ENCODE assay signal across 21 cellular contexts in genomic region chr2:148994341-148994740, GRCh38. TPM values are rescaled to one million over a fixed set of nuclear protein-coding genes. Genes with fewer than 3 reads are reported as not detected.
DNase-seq lines count a peak whose midpoint lies in the region; ATAC-seq and TF ChIP-seq lines count a peak whose summit lies in the region.
"Had no signal": no experiment of that assay in that cellular context is flagged by ENCODE, and none has a peak within 500 bp of the region (broad histone marks: within the 10 kb centered on the region; RNA-seq: fewer than 3 reads in every experiment).

No MANE protein-coding gene starts in this region.

- H3K4me3 Mint-ChIP-seq in glutamatergic neuron (ENCODE audit: unreplicated experiment) = no peak overlapping the region
- H3K4me3 Mint-ChIP-seq: activated T-cell treated with anti-CD3 and anti-CD28 coated beads, Interleukin-2, amount 50 U/mL, for 24 hours; naive thymus-derived CD4-positive, alpha-beta T cell had no signal

- peak overlapping the region; percentile 28 for H3K27ac Mint-ChIP-seq in glutamatergic neuron (ENCODE audit: unreplicated experiment)
- H3K27ac Mint-ChIP-seq: activated T-cell treated with anti-CD3 and anti-CD28 coated beads, Interleukin-2, amount 50 U/mL, for 24 hours; naive thymus-derived CD4-positive, alpha-beta T cell had no signal

- H3K4me1 Mint-ChIP-seq in glutamatergic neuron (ENCODE audit: low read depth, unreplicated experiment) = peaks cover 55% of the 10 kb centered on the region

- H3K27me3 Mint-ChIP-seq in glutamatergic neuron (ENCODE audit: unreplicated experiment) = peaks cover 27% of the 10 kb centered on the region
- H3K27me3 Mint-ChIP-seq: activated T-cell treated with anti-CD3 and anti-CD28 coated beads, Interleukin-2, amount 50 U/mL, for 24 hours; naive thymus-derived CD4-positive, alpha-beta T cell had no signal

- peak; percentile 87 for DNase-seq in COLO668 (lab: John Stamatoyannopoulos, UW; ENCODE audit: unreplicated experiment)
- peak; percentile 92 for DNase-seq in NCI-H2029 (lab: John Stamatoyannopoulos, UW)
- peak; percentile 66 for DNase-seq in NCI-H774 (lab: John Stamatoyannopoulos, UW)
- no peak for DNase-seq in glutamatergic neuron
- DNase-seq in anterior cingulate cortex (lab: John Stamatoyannopoulos, UW) = no peak
- DNase-seq: 8988T; activated CD4-positive, alpha-beta T cell treated with anti-CD3 and anti-CD28 coated beads for 1 hour; activated naive CD4-positive, alpha-beta T cell; activated T-cell treated with anti-CD3 and anti-CD28 coated beads, Interleukin-2, amount 50 U/mL, for 24 hours; dorsolateral prefrontal cortex; EL; foreskin keratinocyte; IMR-90; naive thymus-derived CD4-positive, alpha-beta T cell; NK-92 treated with Interleukin-12 subunit alpha and Interleukin-12 subunit beta, amount 100 ng/mL, for 24 hours; right cardiac atrium; stimulated activated CD8-positive, alpha-beta memory T cell treated with anti-CD3 and anti-CD28 coated beads, Interleukin-4, amount 100 ng/mL, for 48 hours had no signal

- peaks cover 31% of the 10 kb centered on the region for H3K9me3 Mint-ChIP-seq in glutamatergic neuron (ENCODE audit: unreplicated experiment)
- H3K9me3 Mint-ChIP-seq: activated T-cell treated with anti-CD3 and anti-CD28 coated beads, Interleukin-2, amount 50 U/mL, for 24 hours; naive thymus-derived CD4-positive, alpha-beta T cell had no signal

- peaks cover 19% of the 10 kb centered on the region for H3K36me3 Mint-ChIP-seq in glutamatergic neuron (ENCODE audit: unreplicated experiment)

- no peak for ATAC-seq in HG03280 (IDR thresholded peaks at IDR 0.05; ENCODE audit: unreplicated experiment)
- ATAC-seq in GM19328 (IDR thresholded peaks at IDR 0.05; ENCODE audit: unreplicated experiment) = no peak
- ATAC-seq in HG03175 (IDR thresholded peaks at IDR 0.05; ENCODE audit: unreplicated experiment) = no peak
- ATAC-seq: foreskin keratinocyte; naive thymus-derived CD4-positive, alpha-beta T cell; right cardiac atrium had no signal

- no peak for TF ChIP-seq CTCF in glutamatergic neuron (IDR thresholded peaks at IDR 0.05; ENCODE audit: partially characterized antibody, unreplicated experiment)

RNA-seq across cellular contexts. Expression of gene LYPD6B, which starts 44.2 kb away (rescaled TPM):
- total RNA-seq in glutamatergic neuron (ENCODE audit: unreplicated experiment) = 0.69 TPM
- total RNA-seq: cardiac septum, IMR-90, right cardiac atrium had no signal

Comparison
In these comparisons a context has a peak if more than half of its experiments do, and no peak if none do; other contexts are left out.
1. DNase-seq: peak in COLO668 (single experiment), NCI-H2029 (single experiment) and NCI-H774 (single experiment); none in glutamatergic neuron (single experiment) and anterior cingulate cortex (0 of 58).